Comparison of ENCODE assay signal across 8 cellular contexts in the genomic region with DNA sequence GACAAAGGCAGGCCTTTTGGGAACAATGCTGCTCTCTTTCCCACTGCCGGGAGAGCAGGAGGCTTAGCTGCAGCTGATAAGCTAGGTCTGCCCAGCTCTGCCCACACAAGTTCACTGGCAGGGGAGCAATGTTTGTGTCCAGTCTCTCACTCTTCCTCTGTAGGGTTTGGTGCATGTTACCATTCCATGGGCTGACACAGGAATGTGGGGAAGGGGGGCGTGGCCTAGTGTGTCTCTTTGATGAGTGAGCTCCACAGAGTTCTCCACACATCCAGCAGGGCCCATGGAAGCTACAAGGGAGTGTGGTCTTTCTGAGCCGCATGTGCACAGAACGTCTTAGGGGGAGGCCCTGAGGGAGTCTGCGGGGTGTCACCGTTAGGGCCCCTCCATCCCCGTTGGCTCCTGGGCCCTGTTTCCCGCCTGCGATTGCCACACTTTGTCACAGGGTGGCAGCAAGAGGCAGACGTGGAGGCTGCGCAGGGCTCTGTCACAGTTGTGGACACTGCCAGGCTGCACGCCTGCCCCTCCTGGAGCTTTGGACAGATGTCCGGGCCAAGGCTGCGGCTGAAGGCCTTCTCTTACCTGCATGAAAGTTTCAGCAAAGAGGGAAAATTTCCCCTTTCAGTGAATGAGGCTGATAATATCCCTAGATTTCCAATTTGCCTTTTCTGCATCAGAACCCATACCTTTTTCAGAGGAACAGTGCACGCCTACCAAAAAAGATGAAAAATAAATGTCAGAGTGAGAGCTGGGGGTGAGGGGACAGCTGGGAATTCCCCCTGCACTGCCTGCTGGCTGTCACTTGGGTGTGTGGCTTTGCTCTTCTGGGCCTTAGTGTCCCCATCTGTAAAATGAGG. TPM values are rescaled to one million over a fixed set of nuclear protein-coding genes. Genes with fewer than 3 reads are reported as not detected.
A peak's percentile ranks its signal among the peaks of the same experiment; 100 is the strongest.
DNase-seq lines count a peak whose midpoint lies in the region; ATAC-seq, FAIRE-seq and TF ChIP-seq lines count a peak whose summit lies in the region.

No MANE protein-coding gene starts in this region.

- H3K27me3 ChIP-seq in SJCRH30 (no peaks in the 10 kb centered on the region), sigmoid colon (no peaks in the 10 kb centered on the region)

- no peaks in the 10 kb centered on the region for H3K4me1 ChIP-seq in SJCRH30
- H3K4me1 ChIP-seq in sigmoid colon = peaks cover 0 to 14% (median 11%) of the 10 kb centered on the region in 4 donors

- H3K36me3 ChIP-seq in SJCRH30 (no peaks in the 10 kb centered on the region), sigmoid colon (no peaks in the 10 kb centered on the region)

- TF ChIP-seq CTCF in D721Med (IDR thresholded peaks at IDR 0.05; ENCODE audit: insufficient read depth, missing control alignments) (peak; percentile 62), sigmoid colon (IDR thresholded peaks at IDR 0.05) (peak; percentile 14 to 57 (median 45))

- intact Hi-C loops in Right ventricle myocardium inferior (cut with DNase I) = loop anchor here (2.0 to 5.0 kb wide), 2 partner anchors 211 to 228 kb away; no protein-coding TSS in a partner anchor
- intact Hi-C loops in sigmoid colon (cut with DNase I) = loop anchor here (10.0 kb wide), 1 partner anchor 228 kb away; no protein-coding TSS in a partner anchor

- H3K4me3 ChIP-seq in SJCRH30 = no peak overlapping the region
- no peak overlapping the region for H3K4me3 ChIP-seq in sigmoid colon

- no peak for FAIRE-seq in D721Med (lab: Jason Lieb, UNC)

- DNase-seq in D721Med (ENCODE audit: insufficient read length, low spot score) = no peak
- DNase-seq in HT-29 (ENCODE audit: low spot score) = peak; percentile 55
- peak; percentile 10 to 27 for DNase-seq in SJCRH30
- DNase-seq in Right ventricle myocardium inferior (ENCODE audit: missing footprints) = peak; percentile 78
- DNase-seq in sigmoid colon = no peak
- no peak for DNase-seq in GM19238 (ENCODE audit: insufficient read length, low spot score)
- DNase-seq in stimulated activated CD4-positive, alpha-beta T cell treated with anti-CD3 and anti-CD28 coated beads, Interleukin-12 subunit alpha, Interleukin-12 subunit beta, amount 100 ng/mL, for 4 hours = no peak

- 17 to 20% methylated on average over 15 of the region's 15 CpGs for WGBS in sigmoid colon, 2 donors

- ATAC-seq in Right ventricle myocardium inferior (peak; percentile 88), HG02642 (IDR thresholded peaks at IDR 0.05; ENCODE audit: poor library complexity, unreplicated experiment) (no peak)

- no peak for TF ChIP-seq EP300 in sigmoid colon (IDR thresholded peaks at IDR 0.05)

- no peak overlapping the region for H3K27ac ChIP-seq in SJCRH30
- no peak overlapping the region for H3K27ac ChIP-seq in sigmoid colon

- H3K9me3 ChIP-seq in SJCRH30 (replicated peaks) (no peaks in the 10 kb centered on the region), sigmoid colon (no peaks in the 10 kb centered on the region)

- TF ChIP-seq POLR2A in sigmoid colon (IDR thresholded peaks at IDR 0.05) = no peak

RNA-seq across cellular contexts. Expression of gene CACNA2D3, which starts 24.3 kb away (rescaled TPM):
- total RNA-seq in HT-29 (2014; rRNA removed; shearing (Covaris generic)) = not detected in 2 replicates
- total RNA-seq in SJCRH30 (2014; rRNA removed; shearing (Covaris generic)) = 0.15 and 0.22 TPM in 2 replicates
- total RNA-seq in Right ventricle myocardium inferior (33.7 TPM), sigmoid colon (10 to 100 TPM in 1 of 4 donors, 1 to 10 TPM in 3; 4.6 to 10.2 (median 6.1) TPM)
- polyA plus RNA-seq in sigmoid colon = under 1 TPM in 2 of 3 donors, not detected in 1; 0.32 to 0.69 TPM

Comparison
In these comparisons a context has a peak if more than half of its experiments do, and no peak if none do; other contexts are left out.
1. DNase-seq: peak in HT-29 (single experiment), SJCRH30 (2 of 2) and Right ventricle myocardium inferior (single experiment); none in D721Med (single experiment), sigmoid colon (single experiment), GM19238 (single experiment) and stimulated activated CD4-positive, alpha-beta T cell treated with anti-CD3 and anti-CD28 coated beads, Interleukin-12 subunit alpha, Interleukin-12 subunit beta, amount 100 ng/mL, for 4 hours (single experiment).